In genomic region chr11:91220476-91221202, GRCh38 we compare ENCODE assay signal across 15 cellular contexts.
DNase-seq lines count a peak whose midpoint lies in the region; ATAC-seq and TF ChIP-seq lines count a peak whose summit lies in the region.
"Had no signal": no experiment of that assay in that cellular context is flagged by ENCODE, and none has a peak within 500 bp of the region (broad histone marks: within the 10 kb centered on the region; RNA-seq: fewer than 3 reads in every experiment).

No MANE protein-coding gene starts in this region.

- H3K27me3 Mint-ChIP-seq in MCF 10A (ENCODE audit: insufficient read depth, unreplicated experiment) = no peaks in the 10 kb centered on the region
- no peaks in the 10 kb centered on the region for H3K27me3 Mint-ChIP-seq in activated T-cell treated with anti-CD3 and anti-CD28 coated beads, Interleukin-2, amount 50 U/mL, for 4 hours (ENCODE audit: low read depth)

- H3K4me1 ChIP-seq in breast epithelium = no peaks in the 10 kb centered on the region
- peaks cover 0 to 16% (median 6%) of the 10 kb centered on the region in 3 donors for H3K4me1 ChIP-seq in gastroesophageal sphincter
- H3K4me1 ChIP-seq: Peyer's patch had no signal

- POLR2A ChIA-PET in MCF 10A (lab: Yijun Ruan, JAX) = interaction anchor here (0.6 to 1.5 kb wide), 3 partner anchors 10 to 647 kb away, joined by 3 to 7 read pairs (median 3); no protein-coding TSS in a partner anchor

- WGBS in gastroesophageal sphincter (ENCODE audit: low coverage in 1 of 2), 2 donors = 0 to 7% methylated on average over 1 of the region's 1 CpG

- TF ChIP-seq CTCF in MCF 10A (IDR thresholded peaks at IDR 0.05; ENCODE audit: unreplicated experiment) = no peak
- TF ChIP-seq CTCF in breast epithelium (IDR thresholded peaks at IDR 0.05) = no peak
- TF ChIP-seq CTCF in gastroesophageal sphincter (IDR thresholded peaks at IDR 0.05) = no peak

- no peaks in the 10 kb centered on the region for H3K36me3 Mint-ChIP-seq in MCF 10A (ENCODE audit: insufficient read depth, unreplicated experiment)
- H3K36me3 Mint-ChIP-seq in activated T-cell treated with anti-CD3 and anti-CD28 coated beads, Interleukin-2, amount 50 U/mL, for 4 hours (ENCODE audit: insufficient read depth) = no peaks in the 10 kb centered on the region

- no peaks in the 10 kb centered on the region for H3K36me3 ChIP-seq in breast epithelium
- H3K36me3 ChIP-seq in gastroesophageal sphincter = no peaks in the 10 kb centered on the region
- H3K36me3 ChIP-seq: heart right ventricle, ovary, Peyer's patch had no signal

- peaks cover 0 to 4% of the 10 kb centered on the region in 2 donors for H3K9me3 ChIP-seq in breast epithelium
- no peaks in the 10 kb centered on the region for H3K9me3 ChIP-seq in gastroesophageal sphincter
- H3K9me3 ChIP-seq: ovary, Peyer's patch had no signal

- no peaks in the 10 kb centered on the region for H3K9me3 Mint-ChIP-seq in MCF 10A (ENCODE audit: unreplicated experiment)
- peaks cover 4% of the 10 kb centered on the region for H3K9me3 Mint-ChIP-seq in activated T-cell treated with anti-CD3 and anti-CD28 coated beads, Interleukin-2, amount 50 U/mL, for 4 hours

- no peaks in the 10 kb centered on the region for H3K27me3 ChIP-seq in breast epithelium
- no peaks in the 10 kb centered on the region for H3K27me3 ChIP-seq in gastroesophageal sphincter
- H3K27me3 ChIP-seq: heart right ventricle, ovary, Peyer's patch had no signal

- TF ChIP-seq POLR2A in breast epithelium (IDR thresholded peaks at IDR 0.05) = no peak
- TF ChIP-seq POLR2A in gastroesophageal sphincter (IDR thresholded peaks at IDR 0.05) = no peak

- H3K27ac ChIP-seq in breast epithelium (no peak overlapping the region), angular gyrus (ENCODE audit: low read depth, low read length) (peak overlapping the region; percentile 1), gastroesophageal sphincter (peak overlapping the region; percentile 39 to 72 (median 49)), temporal lobe (ENCODE audit: low read depth, low read length) (peak overlapping the region; percentile 41)
- H3K27ac ChIP-seq: KMS-11, ovary, Peyer's patch had no signal

- H3K4me3 ChIP-seq in breast epithelium = no peak overlapping the region
- H3K4me3 ChIP-seq in gastroesophageal sphincter = no peak overlapping the region
- H3K4me3 ChIP-seq: heart right ventricle, ovary, Peyer's patch had no signal

- TF ChIP-seq EP300 in gastroesophageal sphincter (IDR thresholded peaks at IDR 0.05) = no peak

- ATAC-seq in gastroesophageal sphincter = no peak
- ATAC-seq in activated T-cell treated with anti-CD3 and anti-CD28 coated beads, Interleukin-2, amount 50 U/mL, for 4 hours = no peak
- ATAC-seq in HG02884 (IDR thresholded peaks at IDR 0.05; ENCODE audit: unreplicated experiment) = no peak
- ATAC-seq: activated naive CD4-positive, alpha-beta T cell treated with anti-CD3 and anti-CD28 coated beads, Interleukin-2, amount 50 U/mL, for 72 hours had no signal

- CTCF ChIA-PET in MCF 10A (lab: Yijun Ruan, JAX) = interaction anchor here (0.7 to 1.4 kb wide), 3 partner anchors 22 to 581 kb away, joined by 4 to 7 read pairs (median 6); no protein-coding TSS in a partner anchor

- intact Hi-C loops in MCF 10A (cut with micrococcal nuclease) (no loop called here), breast epithelium (cut with DNase I; ENCODE audit: low total_unique reads) (no loop called here)

- no TSS peak for BruUV-seq in MCF 10A (replicated peaks; lab: Mats Ljungman, UMichigan)

- DNase-seq in MCF 10A (ENCODE audit: unreplicated experiment) (peak; percentile 80), breast epithelium (ENCODE audit: low spot score in 2 of 2) (no peak), COLO668 (lab: John Stamatoyannopoulos, UW; ENCODE audit: unreplicated experiment) (no peak)
- no peak for DNase-seq in activated T-cell treated with anti-CD3 and anti-CD28 coated beads, Interleukin-2, amount 50 U/mL, for 4 hours
- DNase-seq: effector CD4-positive, alpha-beta T cell; heart right ventricle; ovary; Peyer's patch; stimulated activated CD8-positive, alpha-beta memory T cell treated with anti-CD3 and anti-CD28 coated beads, Interleukin-4, amount 100 ng/mL, for 48 hours had no signal

- H3K4me3 Mint-ChIP-seq in MCF 10A (ENCODE audit: unreplicated experiment) = no peak overlapping the region
- H3K4me3 Mint-ChIP-seq in activated T-cell treated with anti-CD3 and anti-CD28 coated beads, Interleukin-2, amount 50 U/mL, for 4 hours = no peak overlapping the region

- H3K27ac Mint-ChIP-seq in MCF 10A (ENCODE audit: low read depth, unreplicated experiment) = peak overlapping the region; percentile 66
- H3K27ac Mint-ChIP-seq: activated naive CD4-positive, alpha-beta T cell treated with anti-CD3 and anti-CD28 coated beads, Interleukin-2, amount 50 U/mL, for 72 hours had no signal

- peaks cover 19% of the 10 kb centered on the region for H3K4me1 Mint-ChIP-seq in MCF 10A (ENCODE audit: insufficient read depth, unreplicated experiment)
- H3K4me1 Mint-ChIP-seq in activated T-cell treated with anti-CD3 and anti-CD28 coated beads, Interleukin-2, amount 50 U/mL, for 4 hours (ENCODE audit: low read depth) = no peaks in the 10 kb centered on the region

Comparison
In these comparisons a context has a peak if more than half of its experiments do, and no peak if none do; other contexts are left out.
1. H3K27ac ChIP-seq: peak in angular gyrus (single experiment), gastroesophageal sphincter (4 of 4) and temporal lobe (single experiment); none in breast epithelium (0 of 2).